Comparison of ENCODE assay signal across 24 cellular contexts in genomic region chr2:67012165-67012564, GRCh38.
"Had no signal": no experiment of that assay in that cellular context is flagged by ENCODE, and none has a peak within 500 bp of the region (broad histone marks: within the 10 kb centered on the region; RNA-seq: fewer than 3 reads in every experiment).

No MANE protein-coding gene starts in this region.

- H3K36me3 ChIP-seq: heart right ventricle, left ventricle myocardium inferior, neural progenitor cell, neutrophil, right atrium auricular region, right lobe of liver, thyroid gland, transverse colon, upper lobe of left lung, vagina had no signal

- H3K27me3 ChIP-seq: heart right ventricle, hepatocyte, neural progenitor cell, neutrophil, right atrium auricular region, right lobe of liver, testis, thyroid gland, transverse colon, upper lobe of left lung, vagina had no signal

- H3K4me1 ChIP-seq: heart right ventricle, left ventricle myocardium inferior, neural progenitor cell, parathyroid adenoma, right atrium auricular region, right lobe of liver, thyroid gland, transverse colon, upper lobe of left lung, vagina had no signal

- H3K27ac ChIP-seq: heart right ventricle, hepatocyte, left ventricle myocardium inferior, neural progenitor cell, neutrophil, parathyroid adenoma, right atrium auricular region, right lobe of liver, testis, thyroid gland, transverse colon, upper lobe of left lung, vagina had no signal

- H3K9ac ChIP-seq: neural progenitor cell, parathyroid adenoma had no signal

- DNase-seq: heart right ventricle; islet precursor cell; left ventricle myocardium inferior; mesenchymal stem cell; naive thymus-derived CD8-positive, alpha-beta T cell; occipital lobe; right lobe of liver; stimulated activated CD4-positive, alpha-beta T cell treated with anti-CD3 and anti-CD28 coated beads, Interleukin-12 subunit alpha, Interleukin-12 subunit beta, amount 100 ng/mL, for 4 hours; stimulated activated CD4-positive, alpha-beta T cell treated with anti-CD3 and anti-CD28 coated beads, Interleukin-15, amount 100 ng/mL, for 24 hours; stimulated activated CD4-positive, alpha-beta T cell treated with anti-CD3 and anti-CD28 coated beads, Interleukin-2, amount 100 ng/mL, for 24 hours; stimulated activated CD4-positive, alpha-beta T cell treated with anti-CD3 and anti-CD28 coated beads, Interleukin-4, amount 100 ng/mL, for 1 hour; stimulated activated naive CD4-positive, alpha-beta T cell treated with Interleukin-2 at 50 U/mL for 16 hours; stimulated activated naive CD8-positive, alpha-beta T cell treated with anti-CD3 and anti-CD28 coated beads, Interleukin-15, amount 100 ng/mL, for 72 hours; substantia nigra; testis; thyroid gland; transverse colon; upper lobe of left lung had no signal

- H2AFZ ChIP-seq: hepatocyte, neural progenitor cell, parathyroid adenoma had no signal

- H3K4me2 ChIP-seq: hepatocyte, neural progenitor cell had no signal

- H3K4me3 ChIP-seq: heart right ventricle, hepatocyte, left ventricle myocardium inferior, neural progenitor cell, right atrium auricular region, right lobe of liver, testis, thyroid gland, transverse colon, upper lobe of left lung, vagina had no signal

- H3K9me3 ChIP-seq: heart right ventricle, left ventricle myocardium inferior, neutrophil, right atrium auricular region, right lobe of liver, testis, thyroid gland, transverse colon, upper lobe of left lung, vagina had no signal

- ATAC-seq: heart right ventricle; naive thymus-derived CD8-positive, alpha-beta T cell; right lobe of liver; stimulated activated naive CD8-positive, alpha-beta T cell treated with anti-CD3 and anti-CD28 coated beads, Interleukin-15, amount 100 ng/mL, for 72 hours had no signal
